In the genomic region with DNA sequence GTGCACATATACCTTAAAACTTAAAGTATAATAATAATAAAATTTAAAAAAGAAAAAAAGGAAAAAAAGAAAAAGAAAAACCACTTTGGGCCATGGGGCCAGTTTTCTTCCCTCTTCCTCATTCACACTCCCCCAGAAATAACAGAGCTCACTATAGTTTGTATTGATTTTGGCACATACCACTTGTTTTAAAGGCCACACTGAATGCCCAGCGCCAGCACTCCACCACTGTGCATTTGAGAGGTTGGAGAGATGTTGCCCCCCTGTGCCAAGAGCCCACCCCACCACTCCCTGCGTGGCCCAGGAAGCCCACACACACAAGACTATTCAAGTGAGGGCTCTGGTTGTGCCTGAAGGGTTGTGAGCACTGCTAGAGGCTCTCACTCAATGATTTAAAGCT, we compare ENCODE assay signal across 38 cellular contexts.
"Had no signal": no experiment of that assay in that cellular context is flagged by ENCODE, and none has a peak within 500 bp of the region (broad histone marks: within the 10 kb centered on the region; RNA-seq: fewer than 3 reads in every experiment).

No MANE protein-coding gene starts in this region.

- H3K9me3 ChIP-seq: ascending aorta had no signal

- H3K4me1 Mint-ChIP-seq: activated B cell treated with CpG ODN at 0.5 μM for 24 hours; activated CD4-positive, alpha-beta T cell treated with anti-CD3 and anti-CD28 coated beads, Interleukin-2, amount 10 ng/mL, durations not matched to agents 24 days and 14 days; activated naive CD4-positive, alpha-beta T cell treated with anti-CD3 and anti-CD28 coated beads, Interleukin-2, amount 10 ng/mL, durations not matched to agents 7 days and 5 days; activated naive CD4-positive, alpha-beta T cell treated with anti-CD3 and anti-CD28 coated beads, Interleukin-2, amount 50 U/mL, for 24 hours; activated naive CD8-positive, alpha-beta T cell treated with anti-CD3 and anti-CD28 coated beads, Interleukin-2, amount 10 ng/mL, durations not matched to agents 7 days and 5 days; activated naive CD8-positive, alpha-beta T cell treated with anti-CD3 and anti-CD28 coated beads, Interleukin-2, amount 50 U/mL, for 24 hours; activated T-helper 17 cell treated with anti-CD3 and anti-CD28 coated beads, Interleukin-2, amount 50 U/mL, for 72 hours; brain; central memory CD8-positive, alpha-beta T cell had no signal

- H3K27ac ChIP-seq: ascending aorta, cardiac muscle cell, VCaP had no signal

- H3K4me3 Mint-ChIP-seq: activated B cell treated with CpG ODN at 0.5 μM for 24 hours; activated CD4-positive, alpha-beta memory T cell treated with anti-CD3 and anti-CD28 coated beads for 36 hours; activated CD4-positive, alpha-beta T cell treated with anti-CD3 and anti-CD28 coated beads, Interleukin-2, amount 10 ng/mL, durations not matched to agents 24 days and 14 days; activated CD8-positive, alpha-beta T cell treated with anti-CD3 and anti-CD28 coated beads for 36 hours; activated naive CD4-positive, alpha-beta T cell treated with anti-CD3 and anti-CD28 coated beads, Interleukin-2, amount 10 ng/mL, durations not matched to agents 7 days and 5 days; activated naive CD4-positive, alpha-beta T cell treated with anti-CD3 and anti-CD28 coated beads, Interleukin-2, amount 50 U/mL, for 24 hours; activated naive CD8-positive, alpha-beta T cell; activated naive CD8-positive, alpha-beta T cell treated with anti-CD3 and anti-CD28 coated beads, Interleukin-2, amount 10 ng/mL, durations not matched to agents 7 days and 5 days; activated naive CD8-positive, alpha-beta T cell treated with anti-CD3 and anti-CD28 coated beads, Interleukin-2, amount 50 U/mL, for 24 hours; activated T-cell treated with anti-CD3 and anti-CD28 coated beads, Interleukin-2, amount 50 U/mL, for 4 hours; activated T-cell treated with anti-CD3 and anti-CD28 coated beads, Interleukin-2, amount 50 U/mL, for 72 hours; activated T-helper 1 cell treated with anti-CD3 and anti-CD28 coated beads, Interleukin-12 subunit alpha, Interleukin-12 subunit beta, Interleukin-2, Interleukin-4 antibody, amounts not matched to agents 30 ng/mL and 10 ng/mL and 1 ng/mL, durations not matched to agents 14 hours and 24 hours and 36 hours; activated T-helper 17 cell treated with anti-CD3 and anti-CD28 coated beads, Interleukin-2, amount 50 U/mL, for 72 hours; brain; central memory CD8-positive, alpha-beta T cell; T-helper 1 cell treated with Interleukin-12 subunit alpha and Interleukin-12 subunit beta and Interleukin-4 antibody, amounts not matched to agents 30 μg/mL and 1 μg/mL, for 36 hours; T-helper 2 cell treated with Interferon-gamma antibody and Interleukin-4, amounts not matched to agents 5 μg/mL and 100 μg/mL, for 36 hours had no signal

- H3K36me3 Mint-ChIP-seq: activated CD4-positive, alpha-beta memory T cell treated with anti-CD3 and anti-CD28 coated beads for 36 hours; activated naive CD4-positive, alpha-beta T cell treated with anti-CD3 and anti-CD28 coated beads, Interleukin-2, amount 10 ng/mL, durations not matched to agents 7 days and 5 days; activated naive CD4-positive, alpha-beta T cell treated with anti-CD3 and anti-CD28 coated beads, Interleukin-2, amount 50 U/mL, for 24 hours; activated naive CD8-positive, alpha-beta T cell; activated naive CD8-positive, alpha-beta T cell treated with anti-CD3 and anti-CD28 coated beads, Interleukin-2, amount 10 ng/mL, durations not matched to agents 7 days and 5 days; brain had no signal

- ATAC-seq: activated CD8-positive, alpha-beta T cell treated with anti-CD3 and anti-CD28 coated beads for 36 hours; activated naive CD8-positive, alpha-beta T cell treated with anti-CD3 and anti-CD28 coated beads, Interleukin-2, amount 50 U/mL, for 24 hours; activated T-cell treated with anti-CD3 and anti-CD28 coated beads, Interleukin-2, amount 50 U/mL, for 4 hours; activated T-cell treated with anti-CD3 and anti-CD28 coated beads, Interleukin-2, amount 50 U/mL, for 72 hours; activated T-helper 17 cell treated with anti-CD3 and anti-CD28 coated beads, Interleukin-2, amount 50 U/mL, for 72 hours had no signal

- H3K27me3 Mint-ChIP-seq: activated B cell treated with CpG ODN at 0.5 μM for 24 hours; activated CD4-positive, alpha-beta memory T cell treated with anti-CD3 and anti-CD28 coated beads for 36 hours; activated CD4-positive, alpha-beta T cell treated with anti-CD3 and anti-CD28 coated beads, Interleukin-2, amount 10 ng/mL, durations not matched to agents 24 days and 14 days; activated CD8-positive, alpha-beta T cell treated with anti-CD3 and anti-CD28 coated beads for 36 hours; activated naive CD4-positive, alpha-beta T cell treated with anti-CD3 and anti-CD28 coated beads, Interleukin-2, amount 10 ng/mL, durations not matched to agents 7 days and 5 days; activated naive CD4-positive, alpha-beta T cell treated with anti-CD3 and anti-CD28 coated beads, Interleukin-2, amount 50 U/mL, for 24 hours; activated naive CD8-positive, alpha-beta T cell; activated naive CD8-positive, alpha-beta T cell treated with anti-CD3 and anti-CD28 coated beads, Interleukin-2, amount 10 ng/mL, durations not matched to agents 7 days and 5 days; activated naive CD8-positive, alpha-beta T cell treated with anti-CD3 and anti-CD28 coated beads, Interleukin-2, amount 50 U/mL, for 24 hours; activated T-helper 17 cell treated with anti-CD3 and anti-CD28 coated beads, Interleukin-2, amount 50 U/mL, for 72 hours; brain; central memory CD8-positive, alpha-beta T cell had no signal

- FAIRE-seq: bronchial epithelial cell, TTC549 had no signal

- H3K9me3 Mint-ChIP-seq: activated B cell treated with CpG ODN at 0.5 μM for 24 hours; activated naive CD4-positive, alpha-beta T cell treated with anti-CD3 and anti-CD28 coated beads, Interleukin-2, amount 50 U/mL, for 24 hours had no signal

- H3K27me3 ChIP-seq: ascending aorta, cardiac muscle cell had no signal

- H3K27ac Mint-ChIP-seq: activated B cell treated with CpG ODN at 0.5 μM for 24 hours; activated CD4-positive, alpha-beta memory T cell treated with anti-CD3 and anti-CD28 coated beads for 36 hours; activated CD4-positive, alpha-beta T cell treated with anti-CD3 and anti-CD28 coated beads, Interleukin-2, amount 10 ng/mL, durations not matched to agents 24 days and 14 days; activated CD8-positive, alpha-beta T cell treated with anti-CD3 and anti-CD28 coated beads for 36 hours; activated naive CD4-positive, alpha-beta T cell treated with anti-CD3 and anti-CD28 coated beads, Interleukin-2, amount 10 ng/mL, durations not matched to agents 7 days and 5 days; activated naive CD4-positive, alpha-beta T cell treated with anti-CD3 and anti-CD28 coated beads, Interleukin-2, amount 50 U/mL, for 24 hours; activated naive CD8-positive, alpha-beta T cell; activated naive CD8-positive, alpha-beta T cell treated with anti-CD3 and anti-CD28 coated beads, Interleukin-2, amount 10 ng/mL, durations not matched to agents 7 days and 5 days; activated naive CD8-positive, alpha-beta T cell treated with anti-CD3 and anti-CD28 coated beads, Interleukin-2, amount 50 U/mL, for 24 hours; activated T-cell treated with anti-CD3 and anti-CD28 coated beads, Interleukin-2, amount 50 U/mL, for 72 hours; activated T-helper 1 cell treated with anti-CD3 and anti-CD28 coated beads, Interleukin-12 subunit alpha, Interleukin-12 subunit beta, Interleukin-2, Interleukin-4 antibody, amounts not matched to agents 30 ng/mL and 10 ng/mL and 1 ng/mL, durations not matched to agents 14 hours and 24 hours and 36 hours; activated T-helper 17 cell treated with anti-CD3 and anti-CD28 coated beads, Interleukin-2, amount 50 U/mL, for 72 hours; brain; T-helper 1 cell treated with Interleukin-12 subunit alpha and Interleukin-12 subunit beta and Interleukin-4 antibody, amounts not matched to agents 30 μg/mL and 1 μg/mL, for 36 hours; T-helper 2 cell treated with Interferon-gamma antibody and Interleukin-4, amounts not matched to agents 5 μg/mL and 100 μg/mL, for 36 hours had no signal

- H3K36me3 ChIP-seq: ascending aorta, cardiac muscle cell had no signal

- DNase-seq: activated B cell treated with CpG ODN at 0.5 μM for 24 hours; activated CD4-positive, alpha-beta memory T cell treated with anti-CD3 and anti-CD28 coated beads for 36 hours; activated CD4-positive, alpha-beta T cell treated with anti-CD3 and anti-CD28 coated beads for 4 hours; activated CD4-positive, alpha-beta T cell treated with anti-CD3 and anti-CD28 coated beads, Interleukin-2, amount 10 ng/mL, durations not matched to agents 24 days and 14 days; activated CD4-positive, alpha-beta T cell treated with anti-CD3 and anti-CD28 coated beads, Interleukin-2, amount 50 U/mL, for 1 hour; activated CD4-positive, alpha-beta T cell treated with anti-CD3 and anti-CD28 coated beads, Interleukin-2, amount 50 U/mL, for 4 hours; activated CD4-positive, CD25-positive, alpha-beta regulatory T cell treated with anti-CD3 and anti-CD28 coated beads, Interleukin-2, amount 50 U/mL, for 72 hours; activated CD8-positive, alpha-beta memory T cell treated with anti-CD3 and anti-CD28 coated beads, Interleukin-2, amount 50 U/mL, for 4 hours; activated CD8-positive, alpha-beta T cell treated with anti-CD3 and anti-CD28 coated beads for 36 hours; activated gamma-delta T cell; activated naive CD4-positive, alpha-beta T cell treated with anti-CD3 and anti-CD28 coated beads, Interleukin-2, amount 10 ng/mL, durations not matched to agents 7 days and 5 days; activated naive CD4-positive, alpha-beta T cell treated with Interleukin-2 at 50 U/mL for 16 hours; activated naive CD8-positive, alpha-beta T cell treated with anti-CD3 and anti-CD28 coated beads, Interleukin-2, amount 10 ng/mL, durations not matched to agents 7 days and 5 days; activated naive CD8-positive, alpha-beta T cell treated with anti-CD3 and anti-CD28 coated beads, Interleukin-2, amount 50 U/mL, for 24 hours; activated T-cell treated with anti-CD3 and anti-CD28 coated beads for 4 hours; activated T-cell treated with anti-CD3 and anti-CD28 coated beads, Interleukin-2, amount 50 U/mL, for 1 hour; activated T-cell treated with anti-CD3 and anti-CD28 coated beads, Interleukin-2, amount 50 U/mL, for 4 hours; activated T-cell treated with anti-CD3 and anti-CD28 coated beads, Interleukin-2, amount 50 U/mL, for 72 hours; amygdala; anterior cingulate cortex; caudate nucleus; cerebellar nuclear complex; T-helper 1 cell; T-helper 2 cell; T-helper 9 cell had no signal

- H3K4me3 ChIP-seq: ascending aorta, cardiac muscle cell had no signal

- H3K4me1 ChIP-seq: ascending aorta had no signal
